Comparison of ENCODE assay signal across 26 cellular contexts in genomic region chr6:141539617-141540016, GRCh38.
"Had no signal": no experiment of that assay in that cellular context is flagged by ENCODE, and none has a peak within 500 bp of the region (broad histone marks: within the 10 kb centered on the region; RNA-seq: fewer than 3 reads in every experiment).

No MANE protein-coding gene starts in this region.

- H3K27me3 ChIP-seq: breast epithelium, colonic mucosa, dorsolateral prefrontal cortex, esophagus muscularis mucosa, gastroesophageal sphincter, neutrophil, pancreas, right lobe of liver, suprapubic skin, tibial nerve had no signal

- H3K36me3 Mint-ChIP-seq: memory B cell; natural killer cell treated with Interleukin-12 subunit alpha and Interleukin-12 subunit beta and Interleukin-15 and Interleukin-18, amount 100 ng/mL, for 72 hours had no signal

- H3K27ac Mint-ChIP-seq: activated CD4-positive, alpha-beta T cell treated with anti-CD3 and anti-CD28 coated beads for 36 hours; activated naive CD8-positive, alpha-beta T cell treated with anti-CD3 and anti-CD28 coated beads, Interleukin-2, amount 10 ng/mL, durations not matched to agents 7 days and 5 days; activated T-cell treated with anti-CD3 and anti-CD28 coated beads, Interleukin-2, amount 50 U/mL, for 24 hours; activated T-helper 17 cell treated with anti-CD3 and anti-CD28 coated beads, Interleukin-2, amount 50 U/mL, for 72 hours; effector memory CD8-positive, alpha-beta T cell; memory B cell; natural killer cell treated with Interleukin-12 subunit alpha and Interleukin-12 subunit beta and Interleukin-15 and Interleukin-18, amount 100 ng/mL, for 72 hours; stimulated activated naive CD8-positive, alpha-beta T cell treated with anti-CD3 and anti-CD28 coated beads, Interleukin-15, amount 100 ng/mL, for 72 hours had no signal

- H3K36me3 ChIP-seq: breast epithelium, colonic mucosa, esophagus muscularis mucosa, gastroesophageal sphincter, neutrophil, pancreas, right lobe of liver, suprapubic skin, tibial nerve had no signal

- H3K4me3 ChIP-seq: breast epithelium, colonic mucosa, dorsolateral prefrontal cortex, esophagus muscularis mucosa, gastroesophageal sphincter, pancreas, right lobe of liver, skin epidermis, suprapubic skin, tibial nerve had no signal

- H3K9me3 Mint-ChIP-seq: activated T-cell treated with anti-CD3 and anti-CD28 coated beads, Interleukin-2, amount 50 U/mL, for 24 hours; activated T-helper 17 cell treated with anti-CD3 and anti-CD28 coated beads, Interleukin-2, amount 50 U/mL, for 72 hours; effector memory CD8-positive, alpha-beta T cell; memory B cell; natural killer cell treated with Interleukin-12 subunit alpha and Interleukin-12 subunit beta and Interleukin-15 and Interleukin-18, amount 100 ng/mL, for 72 hours; stimulated activated naive CD8-positive, alpha-beta T cell treated with anti-CD3 and anti-CD28 coated beads, Interleukin-15, amount 100 ng/mL, for 72 hours had no signal

- ATAC-seq: activated CD4-positive, alpha-beta T cell treated with anti-CD3 and anti-CD28 coated beads for 36 hours; activated T-helper 17 cell treated with anti-CD3 and anti-CD28 coated beads, Interleukin-2, amount 50 U/mL, for 72 hours; effector memory CD8-positive, alpha-beta T cell; gastroesophageal sphincter; left cardiac atrium; natural killer cell treated with Interleukin-12 subunit alpha and Interleukin-12 subunit beta and Interleukin-15 and Interleukin-18, amount 100 ng/mL, for 72 hours; pancreas; right lobe of liver; stimulated activated naive CD8-positive, alpha-beta T cell treated with anti-CD3 and anti-CD28 coated beads, Interleukin-15, amount 100 ng/mL, for 72 hours had no signal

- DNase-seq: activated CD4-positive, alpha-beta T cell treated with anti-CD3 and anti-CD28 coated beads for 36 hours; activated CD4-positive, alpha-beta T cell treated with anti-CD3 and anti-CD28 coated beads, Interleukin-2, amount 50 U/mL, for 4 hours; activated CD8-positive, alpha-beta memory T cell treated with anti-CD3 and anti-CD28 coated beads for 24 hours; activated CD8-positive, alpha-beta memory T cell treated with anti-CD3 and anti-CD28 coated beads, Interleukin-2, amount 50 U/mL, for 4 hours; activated naive CD8-positive, alpha-beta T cell treated with anti-CD3 and anti-CD28 coated beads, Interleukin-2, amount 10 ng/mL, durations not matched to agents 7 days and 5 days; activated T-cell treated with anti-CD3 and anti-CD28 coated beads, Interleukin-2, amount 50 U/mL, for 24 hours; amniotic stem cell; colonic mucosa; dorsolateral prefrontal cortex; effector memory CD8-positive, alpha-beta T cell; hypothalamus; left cardiac atrium; pancreas; right lobe of liver; stimulated activated CD4-positive, alpha-beta T cell treated with anti-CD3 and anti-CD28 coated beads, Interleukin-1b, Interleukin-23, amount 100 ng/mL, for 48 hours; stimulated activated naive CD8-positive, alpha-beta T cell treated with anti-CD3 and anti-CD28 coated beads, Interleukin-15, amount 100 ng/mL, for 72 hours had no signal

- H3K9me3 ChIP-seq: breast epithelium, colonic mucosa, esophagus muscularis mucosa, gastroesophageal sphincter, neutrophil, pancreas, right lobe of liver, suprapubic skin, tibial nerve had no signal

- H3K4me1 Mint-ChIP-seq: activated CD4-positive, alpha-beta T cell treated with anti-CD3 and anti-CD28 coated beads for 36 hours; activated T-helper 17 cell treated with anti-CD3 and anti-CD28 coated beads, Interleukin-2, amount 50 U/mL, for 72 hours; memory B cell; stimulated activated naive CD8-positive, alpha-beta T cell treated with anti-CD3 and anti-CD28 coated beads, Interleukin-15, amount 100 ng/mL, for 72 hours had no signal

- H3K4me1 ChIP-seq: breast epithelium, colonic mucosa, esophagus muscularis mucosa, gastroesophageal sphincter, pancreas, right lobe of liver, suprapubic skin, tibial nerve had no signal

- H3K27ac ChIP-seq: breast epithelium, colonic mucosa, dorsolateral prefrontal cortex, esophagus muscularis mucosa, gastroesophageal sphincter, neutrophil, pancreas, right lobe of liver, skin epidermis, suprapubic skin, tibial nerve had no signal

- H3K4me3 Mint-ChIP-seq: activated CD4-positive, alpha-beta T cell treated with anti-CD3 and anti-CD28 coated beads for 36 hours; activated naive CD8-positive, alpha-beta T cell treated with anti-CD3 and anti-CD28 coated beads, Interleukin-2, amount 10 ng/mL, durations not matched to agents 7 days and 5 days; activated T-cell treated with anti-CD3 and anti-CD28 coated beads, Interleukin-2, amount 50 U/mL, for 24 hours; activated T-helper 17 cell treated with anti-CD3 and anti-CD28 coated beads, Interleukin-2, amount 50 U/mL, for 72 hours; effector memory CD8-positive, alpha-beta T cell; memory B cell; natural killer cell treated with Interleukin-12 subunit alpha and Interleukin-12 subunit beta and Interleukin-15 and Interleukin-18, amount 100 ng/mL, for 72 hours; stimulated activated naive CD8-positive, alpha-beta T cell treated with anti-CD3 and anti-CD28 coated beads, Interleukin-15, amount 100 ng/mL, for 72 hours had no signal

- H3K27me3 Mint-ChIP-seq: activated CD4-positive, alpha-beta T cell treated with anti-CD3 and anti-CD28 coated beads for 36 hours; activated naive CD8-positive, alpha-beta T cell treated with anti-CD3 and anti-CD28 coated beads, Interleukin-2, amount 10 ng/mL, durations not matched to agents 7 days and 5 days; activated T-cell treated with anti-CD3 and anti-CD28 coated beads, Interleukin-2, amount 50 U/mL, for 24 hours; activated T-helper 17 cell treated with anti-CD3 and anti-CD28 coated beads, Interleukin-2, amount 50 U/mL, for 72 hours; effector memory CD8-positive, alpha-beta T cell; memory B cell; natural killer cell treated with Interleukin-12 subunit alpha and Interleukin-12 subunit beta and Interleukin-15 and Interleukin-18, amount 100 ng/mL, for 72 hours; stimulated activated naive CD8-positive, alpha-beta T cell treated with anti-CD3 and anti-CD28 coated beads, Interleukin-15, amount 100 ng/mL, for 72 hours had no signal
